26 cellular contexts compared by ENCODE assay signal in the genomic region with DNA sequence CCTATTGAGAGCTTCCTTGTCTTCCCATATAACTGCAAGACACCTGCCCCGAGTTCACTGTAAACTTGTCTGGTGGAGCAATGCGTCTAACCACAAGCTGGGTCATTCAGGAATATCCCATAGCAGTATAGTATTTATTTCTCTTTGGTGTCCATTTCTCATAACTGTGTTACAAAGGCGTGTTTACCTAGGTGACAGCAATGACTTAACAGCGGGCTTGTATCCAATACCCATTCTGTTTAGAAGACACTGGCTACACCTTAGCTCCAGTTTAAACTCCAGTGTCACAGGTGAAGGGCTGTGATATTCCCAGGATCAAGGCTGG. TPM values are rescaled to one million over a fixed set of nuclear protein-coding genes. Genes with fewer than 3 reads are reported as not detected.
"Had no signal": no experiment of that assay in that cellular context is flagged by ENCODE, and none has a peak within 500 bp of the region (broad histone marks: within the 10 kb centered on the region; RNA-seq: fewer than 3 reads in every experiment).

No MANE protein-coding gene starts in this region.

- H3K27ac ChIP-seq: SK-N-MC, WERI-Rb-1 had no signal

- H3K27me3 Mint-ChIP-seq: activated CD8-positive, alpha-beta T cell treated with anti-CD3 and anti-CD28 coated beads for 36 hours; activated naive CD8-positive, alpha-beta T cell; central memory CD8-positive, alpha-beta T cell; T-cell had no signal

- H3K4me3 Mint-ChIP-seq: activated CD8-positive, alpha-beta T cell treated with anti-CD3 and anti-CD28 coated beads for 36 hours; activated naive CD8-positive, alpha-beta T cell; activated T-helper 1 cell treated with anti-CD3 and anti-CD28 coated beads, Interleukin-12 subunit alpha, Interleukin-12 subunit beta, Interleukin-2, Interleukin-4 antibody, amounts not matched to agents 30 ng/mL and 10 ng/mL and 1 ng/mL, durations not matched to agents 14 hours and 24 hours and 36 hours; brain; central memory CD8-positive, alpha-beta T cell had no signal

- H3K27ac Mint-ChIP-seq: activated CD8-positive, alpha-beta T cell treated with anti-CD3 and anti-CD28 coated beads for 36 hours; activated naive CD8-positive, alpha-beta T cell; brain had no signal

- DNase-seq: activated CD4-positive, alpha-beta T cell treated with anti-CD3 and anti-CD28 coated beads for 4 hours; activated CD8-positive, alpha-beta memory T cell treated with anti-CD3 and anti-CD28 coated beads, Interleukin-2, amount 50 U/mL, for 4 hours; activated effector memory CD4-positive, alpha-beta T cell treated with Interleukin-2 at 50 U/mL for 16 hours; activated naive CD4-positive, alpha-beta T cell; amygdala; KG1; MV-4-11; NCI-H1092 treated with DMSO at 0.1 percent for 48 hours; NCI-H1417 treated with DMSO at 0.1 percent for 48 hours; NCI-H1694; NCI-H2081; NCI-H510A treated with DMSO at 0.1 percent for 48 hours; NCI-H69; T-cell; T-helper 2 cell; T1000; WERI-Rb-1 had no signal

- ATAC-seq: Right ventricle myocardium inferior had no signal

- H3K9me3 Mint-ChIP-seq: activated CD8-positive, alpha-beta T cell treated with anti-CD3 and anti-CD28 coated beads for 36 hours; activated T-helper 1 cell treated with anti-CD3 and anti-CD28 coated beads, Interleukin-12 subunit alpha, Interleukin-12 subunit beta, Interleukin-2, Interleukin-4 antibody, amounts not matched to agents 30 ng/mL and 10 ng/mL and 1 ng/mL, durations not matched to agents 14 hours and 24 hours and 36 hours; central memory CD8-positive, alpha-beta T cell; T-cell had no signal

- H3K36me3 Mint-ChIP-seq: brain had no signal

RNA-seq across cellular contexts. Expression of a gene that starts 24.3 kb away (rescaled TPM):
- total RNA-seq: MCF 10A, RPMI7951 had no signal
